In genomic region chr7:68336534-68336933, GRCh38 we compare ENCODE assay signal across 7 cellular contexts.
"Had no signal": no experiment of that assay in that cellular context is flagged by ENCODE, and none has a peak within 500 bp of the region (broad histone marks: within the 10 kb centered on the region; RNA-seq: fewer than 3 reads in every experiment).

No MANE protein-coding gene starts in this region.

- H3K9ac ChIP-seq: KMS-11 had no signal

- ATAC-seq: HepG2 had no signal

- FAIRE-seq: HepG2, HTR-8/SVneo had no signal

- H3K27ac ChIP-seq: HL-60, KMS-11 had no signal

- H3K4me2 ChIP-seq: KMS-11 had no signal

- DNase-seq: IMR-90, KBM-7, KG1 had no signal
